Comparison of ENCODE assay signal across 8 cellular contexts in genomic region chr12:56266634-56267442, GRCh38. TPM values are rescaled to one million over a fixed set of nuclear protein-coding genes. Genes with fewer than 3 reads are reported as not detected.
DNase-seq lines count a peak whose midpoint lies in the region; ATAC-seq and TF ChIP-seq lines count a peak whose summit lies in the region.

COQ10A (plus strand) TSS chr12:56266942; CDS start chr12:56267119, 177 bp downstream.

- peak; percentile 62 for TF ChIP-seq POLR2A in GM10847 (IDR thresholded peaks at IDR 0.05; ENCODE audit: extremely low read depth, insufficient read length)

- H3K27ac ChIP-seq in osteoblast (ENCODE audit: low read depth, low read length): peak within 1 kb of the TSS; percentile 76
- peak within 1 kb of the TSS; percentile 95 to 98 for H3K27ac ChIP-seq in thoracic aorta

- TF ChIP-seq CTCF in glutamatergic neuron (IDR thresholded peaks at IDR 0.05; ENCODE audit: partially characterized antibody, unreplicated experiment) (peak; percentile 69), osteoblast (IDR thresholded peaks at IDR 0.05; ENCODE audit: extremely low read depth, low read depth, low read length) (peak; percentile 65), thoracic aorta (IDR thresholded peaks at IDR 0.05) (peak; percentile 61)

- H3K79me2 ChIP-seq in osteoblast (ENCODE audit: insufficient read depth, low read length): no peaks in the 10 kb centered on the region

- peaks cover 14% of the 10 kb centered on the region for H3K4me1 ChIP-seq in osteoblast (ENCODE audit: insufficient read depth, low read length)
- H3K4me1 ChIP-seq in thoracic aorta (ENCODE audit: control insufficient read depth in 1 of 2, low read depth in 2 of 2): peaks cover 10 to 23% of the 10 kb centered on the region in 2 donors

- H3K9me3 ChIP-seq in osteoblast (ENCODE audit: low read depth, low read length): no peaks in the 10 kb centered on the region
- H3K9me3 ChIP-seq in thoracic aorta: no peaks in the 10 kb centered on the region

- ATAC-seq in HG02571 (IDR thresholded peaks at IDR 0.05; ENCODE audit: unreplicated experiment) (peak; percentile 80), SK-N-SH treated with all-trans-retinoic acid at 6 μM for 48 hours (peak; percentile 93), thoracic aorta (ENCODE audit: insufficient number of reproducible peaks, low FRiP score, low read depth) (peak; percentile 84)

- no peaks in the 10 kb centered on the region for H3K36me3 Mint-ChIP-seq in activated naive CD8-positive, alpha-beta T cell
- H3K36me3 Mint-ChIP-seq in glutamatergic neuron (ENCODE audit: unreplicated experiment): no peaks in the 10 kb centered on the region

- H3K27ac Mint-ChIP-seq in activated naive CD8-positive, alpha-beta T cell: peak within 1 kb of the TSS; percentile 93
- H3K27ac Mint-ChIP-seq in glutamatergic neuron (ENCODE audit: unreplicated experiment): peak within 1 kb of the TSS; percentile 74

- H2AFZ ChIP-seq in osteoblast (ENCODE audit: low read length): peak within 1 kb of the TSS; percentile 98

- peaks cover 21% of the 10 kb centered on the region for H3K36me3 ChIP-seq in osteoblast (ENCODE audit: insufficient read depth, low read length)
- H3K36me3 ChIP-seq in thoracic aorta: no peaks in the 10 kb centered on the region

- H3K4me3 ChIP-seq in osteoblast (ENCODE audit: insufficient read depth, low read length) (peak within 1 kb of the TSS; percentile 81), thoracic aorta (peak within 1 kb of the TSS; percentile 98)

- peak within 1 kb of the TSS; percentile 95 for H3K4me3 Mint-ChIP-seq in activated naive CD8-positive, alpha-beta T cell
- peak within 1 kb of the TSS; percentile 94 for H3K4me3 Mint-ChIP-seq in glutamatergic neuron (ENCODE audit: unreplicated experiment)

- no peaks in the 10 kb centered on the region for H3K9me3 Mint-ChIP-seq in activated naive CD8-positive, alpha-beta T cell (ENCODE audit: low read depth)
- no peaks in the 10 kb centered on the region for H3K9me3 Mint-ChIP-seq in glutamatergic neuron (ENCODE audit: unreplicated experiment)

- H3K4me1 Mint-ChIP-seq in activated naive CD8-positive, alpha-beta T cell (ENCODE audit: low read depth): peaks cover 19% of the 10 kb centered on the region
- H3K4me1 Mint-ChIP-seq in glutamatergic neuron (ENCODE audit: low read depth, unreplicated experiment): peaks cover 5% of the 10 kb centered on the region

- H4K20me1 ChIP-seq in osteoblast (ENCODE audit: insufficient read depth, low read length): no peaks in the 10 kb centered on the region

- peak within 1 kb of the TSS; percentile 92 for H3K4me2 ChIP-seq in osteoblast (ENCODE audit: insufficient read depth, low read length)

- no peaks in the 10 kb centered on the region for H3K27me3 Mint-ChIP-seq in activated naive CD8-positive, alpha-beta T cell
- peaks cover 5% of the 10 kb centered on the region for H3K27me3 Mint-ChIP-seq in glutamatergic neuron (ENCODE audit: unreplicated experiment)

- H3K27me3 ChIP-seq in osteoblast (ENCODE audit: insufficient read depth, low read length): no peaks in the 10 kb centered on the region
- no peaks in the 10 kb centered on the region for H3K27me3 ChIP-seq in thoracic aorta (replicated peaks; ENCODE audit: insufficient read depth)

- DNase-seq in NCI-H1048 (lab: John Stamatoyannopoulos, UW): peak; percentile 63
- DNase-seq in glutamatergic neuron: peak; percentile 93
- peak; percentile 99 for DNase-seq in osteoblast (ENCODE audit: insufficient read length, low spot score, missing footprints)
- DNase-seq in thoracic aorta (ENCODE audit: low spot score): peak; percentile 69

TF ChIP-seq in SK-N-SH treated with all-trans-retinoic acid at 6 μM for 48 hours, 23 proteins besides CTCF, POLR2A, EP300 and RAD21:
- TF ChIP-seq ZFP3 (CRISPR knock-in tag; IDR thresholded peaks at IDR 0.05) (0 out of 2 replicates have a peak, but pooled peaks have one; percentile 25), RARB (CRISPR knock-in tag; IDR thresholded peaks at IDR 0.05) (no peak), PATZ1 (CRISPR knock-in tag; IDR thresholded peaks at IDR 0.05; ENCODE audit: borderline replicate concordance) (no peak), GLIS3 (CRISPR knock-in tag; IDR thresholded peaks at IDR 0.05) (no peak)

RNA-seq across cellular contexts. Expression of gene COQ10A, which starts in this region (rescaled TPM):
- total RNA-seq in glutamatergic neuron (ENCODE audit: unreplicated experiment): 18.9 TPM
- total RNA-seq in osteoblast: 10.1 and 14.4 TPM in 2 replicates
- total RNA-seq in thoracic aorta: 10 to 100 TPM; 14.6 to 26.3 TPM

Comparison
In these comparisons a context has a peak if more than half of its experiments do, and no peak if none do; other contexts are left out.
1. Peak in every context shown above with its lines: DNase-seq, ATAC-seq, H3K4me3 ChIP-seq and H3K27ac ChIP-seq.